Comparison of ENCODE assay signal across 8 cellular contexts in genomic region chr22:41688365-41689211, GRCh38. TPM values are rescaled to one million over a fixed set of nuclear protein-coding genes. Genes with fewer than 3 reads are reported as not detected.
DNase-seq lines count a peak whose midpoint lies in the region; ATAC-seq, FAIRE-seq and TF ChIP-seq lines count a peak whose summit lies in the region.

SNU13 (minus strand) TSS chr22:41688867; CDS start chr22:41688796, 71 bp downstream.

- intact Hi-C loops in colonic mucosa (cut with DNase I): no loop called here

- H3K27ac ChIP-seq in BLaER1: peak within 1 kb of the TSS; percentile 95
- H3K27ac ChIP-seq in colonic mucosa: peak within 1 kb of the TSS; percentile 97
- peak within 1 kb of the TSS; percentile 92 for H3K27ac ChIP-seq in layer of hippocampus (ENCODE audit: low read depth, low read length)

- peaks cover 39% of the 10 kb centered on the region for H3K4me1 ChIP-seq in BLaER1
- H3K4me1 ChIP-seq in colonic mucosa: peaks cover 5% of the 10 kb centered on the region

- H3K27me3 ChIP-seq in BLaER1: no peaks in the 10 kb centered on the region
- no peaks in the 10 kb centered on the region for H3K27me3 ChIP-seq in colonic mucosa
- no peaks in the 10 kb centered on the region for H3K27me3 ChIP-seq in layer of hippocampus (ENCODE audit: control insufficient read depth, insufficient read depth, low read length)

- peak within 1 kb of the TSS; percentile 75 for H3K4me3 ChIP-seq in BLaER1
- peak within 1 kb of the TSS; percentile 80 for H3K4me3 ChIP-seq in colonic mucosa

- peak within 1 kb of the TSS; percentile 91 for H3K4me2 ChIP-seq in BLaER1

- no peak for TF ChIP-seq CTCF in colonic mucosa (IDR thresholded peaks at IDR 0.05)

- FAIRE-seq in GM19239 (lab: Jason Lieb, UNC): peak; percentile 98

- peak; percentile 66 for ATAC-seq in HG03457 (IDR thresholded peaks at IDR 0.05; ENCODE audit: unreplicated experiment)

- H3K9ac ChIP-seq in BLaER1 (peak within 1 kb of the TSS; percentile 94), colonic mucosa (ENCODE audit: low read depth in 2 of 2, low read length in 2 of 2) (peak within 1 kb of the TSS; percentile 91 to 97)

- peaks cover 42% of the 10 kb centered on the region; the same call in 1 of the 2 replicates for H4K20me1 ChIP-seq in BLaER1

- DNase-seq in GM19239 (ENCODE audit: insufficient read length, low spot score) (peak; percentile 87), NCI-H526 treated with DMSO at 0.1 percent for 48 hours (lab: John Stamatoyannopoulos, UW) (peak; percentile 60), colonic mucosa (peak; percentile 95)
- peak; percentile 95 for DNase-seq in activated CD4-positive, alpha-beta T cell treated with anti-CD3 and anti-CD28 coated beads for 48 hours
- DNase-seq in stimulated activated CD4-positive, alpha-beta T cell treated with anti-CD3 and anti-CD28 coated beads, Interleukin-1b, Interleukin-23, amount 100 ng/mL, for 24 hours (ENCODE audit: low read depth in 4 of 4, low spot score in 1 of 4): peak; percentile 77 to 92 (median 86)

- peaks cover 10% of the 10 kb centered on the region for H3K36me3 ChIP-seq in BLaER1
- H3K36me3 ChIP-seq in colonic mucosa: no peaks in the 10 kb centered on the region

- H3K9me3 ChIP-seq in BLaER1 (no peaks in the 10 kb centered on the region; the same call in 1 of the 2 replicates), colonic mucosa (no peaks in the 10 kb centered on the region)

RNA-seq across cellular contexts. Expression of gene SNU13, which starts in this region (rescaled TPM):
- total RNA-seq in colonic mucosa: 100 to 1,000 TPM in 1 of 2 donors, 10 to 100 TPM in 1; 95.7 to 169 TPM

Comparison
In these comparisons a context has a peak if more than half of its experiments do, and no peak if none do; other contexts are left out.
1. Peak in every context shown above with its lines: DNase-seq, ATAC-seq, H3K4me3 ChIP-seq and H3K27ac ChIP-seq.